In the genomic region with DNA sequence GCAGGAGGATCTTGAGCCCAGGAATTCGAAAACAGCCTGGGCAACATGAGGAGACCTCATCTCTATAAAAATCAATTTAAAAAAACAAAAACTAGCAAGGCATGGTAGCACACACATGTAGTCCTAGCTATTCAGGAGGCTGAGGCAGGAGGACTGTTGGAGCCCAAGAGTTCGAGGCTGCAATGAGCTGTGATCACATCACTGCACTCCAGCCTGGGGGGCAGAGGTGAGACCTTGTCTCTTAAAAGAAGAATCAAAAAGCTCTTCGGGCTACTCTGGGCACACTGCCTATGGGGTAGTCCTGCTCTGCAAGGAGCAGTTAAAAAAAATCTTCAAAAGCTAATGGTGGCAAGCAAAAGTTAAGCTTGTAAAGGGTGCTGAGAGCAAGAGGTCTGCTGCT, we compare ENCODE assay signal across 1 cellular context.
TF ChIP-seq lines count a peak whose summit lies in the region.

No MANE protein-coding gene starts in this region.

TF ChIP-seq in SK-N-SH treated with all-trans-retinoic acid at 6 μM for 48 hours, 23 proteins besides CTCF, POLR2A, EP300 and RAD21:
- no peak for TF ChIP-seq BACH2 (CRISPR knock-in tag; IDR thresholded peaks at IDR 0.05; ENCODE audit: borderline replicate concordance)
- no peak for TF ChIP-seq ISL1 (CRISPR knock-in tag; IDR thresholded peaks at IDR 0.05)
- no peak for TF ChIP-seq OSR1 (CRISPR knock-in tag; IDR thresholded peaks at IDR 0.05)
- TF ChIP-seq ZFP30 (CRISPR knock-in tag; IDR thresholded peaks at IDR 0.05), result no peak
TF ChIP-seq in SK-N-SH treated with all-trans-retinoic acid at 6 μM for 48 hours: peak in this region for 0.
